ENCODE assay signal across 1 cellular context in genomic region chr10:93268021-93268420, GRCh38.
TF ChIP-seq lines count a peak whose summit lies in the region.

No MANE protein-coding gene starts in this region.

TF ChIP-seq in IMR-90, 13 proteins besides CTCF, POLR2A, EP300 and RAD21 (continued from another document):
- no peak for TF ChIP-seq USF2 (IDR thresholded peaks at IDR 0.05; ENCODE audit: low read depth, low read length)
- TF ChIP-seq RCOR1 (IDR thresholded peaks at IDR 0.05; ENCODE audit: insufficient replicate concordance, low read length), result no peak
- TF ChIP-seq NFE2L2 (IDR thresholded peaks at IDR 0.05; ENCODE audit: low read depth, low read length), result no peak
- TF ChIP-seq MAZ (IDR thresholded peaks at IDR 0.05; ENCODE audit: borderline replicate concordance, low read depth, low read length), result no peak
- TF ChIP-seq CHD1 (IDR thresholded peaks at IDR 0.05; ENCODE audit: low read depth, low read length), result no peak
- TF ChIP-seq SMC3 (IDR thresholded peaks at IDR 0.05; ENCODE audit: low read depth, low read length), result no peak
TF ChIP-seq in IMR-90: peak in this region for 0.
